In the genomic region with DNA sequence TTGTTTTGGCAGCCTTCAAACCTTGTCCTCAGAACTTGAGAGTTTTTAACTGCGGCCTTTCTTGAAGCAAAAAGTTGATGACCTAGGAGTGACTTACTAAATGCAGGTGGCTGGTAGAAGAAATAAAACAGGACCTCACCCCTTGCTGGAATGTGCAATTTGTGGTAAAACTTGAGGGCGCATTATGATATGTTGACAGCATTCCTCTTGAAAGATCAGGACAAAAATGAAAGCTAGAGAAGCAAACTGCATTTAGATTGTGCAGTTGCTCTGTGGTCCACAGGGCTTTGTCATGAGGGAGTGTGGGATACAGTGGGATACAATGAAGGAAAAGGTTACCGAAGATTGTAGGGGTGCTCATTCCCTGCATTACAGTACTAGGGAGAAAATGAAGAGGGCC, we compare ENCODE assay signal across 26 cellular contexts.
DNase-seq lines count a peak whose midpoint lies in the region; ATAC-seq and TF ChIP-seq lines count a peak whose summit lies in the region.
"Had no signal": no experiment of that assay in that cellular context is flagged by ENCODE, and none has a peak within 500 bp of the region (broad histone marks: within the 10 kb centered on the region; RNA-seq: fewer than 3 reads in every experiment).

No MANE protein-coding gene starts in this region.

- POLR2A ChIA-PET in PC-9 (lab: Charles Lee; ENCODE audit: unreplicated experiment) = no interaction called here

- no peaks in the 10 kb centered on the region for H3K79me2 ChIP-seq in PC-9 (ENCODE audit: low read depth)

- H3K36me3 ChIP-seq in PC-9 (ENCODE audit: low read depth) = no peaks in the 10 kb centered on the region
- H3K36me3 ChIP-seq: heart left ventricle, MG63 had no signal

- no peaks in the 10 kb centered on the region for H3K4me1 ChIP-seq in PC-9 (replicated peaks; ENCODE audit: insufficient read depth)
- H3K4me1 ChIP-seq: Caco-2, heart left ventricle had no signal

- TF ChIP-seq CTCF in nephron (IDR thresholded peaks at IDR 0.05; ENCODE audit: unreplicated experiment in 3 of 3) (no peak), PC-9 (conservative IDR thresholded peaks at IDR 0.05) (no peak)

- no peak overlapping the region for H3K4me2 ChIP-seq in PC-9
- H3K4me2 ChIP-seq: SK-N-SH had no signal

- no peaks in the 10 kb centered on the region for H4K20me1 ChIP-seq in PC-9 (ENCODE audit: insufficient read depth)

- H3K4me3 Mint-ChIP-seq in nephron = no peak overlapping the region
- H3K4me3 Mint-ChIP-seq: activated naive CD8-positive, alpha-beta T cell treated with anti-CD3 and anti-CD28 coated beads, Interleukin-2, amount 50 U/mL, for 24 hours; IgD-negative memory B cell; stimulated activated naive CD8-positive, alpha-beta T cell treated with anti-CD3 and anti-CD28 coated beads, Interleukin-15, amount 100 ng/mL, for 72 hours had no signal

- H3K27ac Mint-ChIP-seq in nephron = peak overlapping the region in 2 of 3 experiments; percentile 12 to 66
- H3K27ac Mint-ChIP-seq: activated naive CD8-positive, alpha-beta T cell treated with anti-CD3 and anti-CD28 coated beads, Interleukin-2, amount 50 U/mL, for 24 hours; IgD-negative memory B cell; stimulated activated naive CD8-positive, alpha-beta T cell treated with anti-CD3 and anti-CD28 coated beads, Interleukin-15, amount 100 ng/mL, for 72 hours had no signal

- no peaks in the 10 kb centered on the region for H3K9me3 Mint-ChIP-seq in nephron
- H3K9me3 Mint-ChIP-seq: activated naive CD8-positive, alpha-beta T cell treated with anti-CD3 and anti-CD28 coated beads, Interleukin-2, amount 50 U/mL, for 24 hours; stimulated activated naive CD8-positive, alpha-beta T cell treated with anti-CD3 and anti-CD28 coated beads, Interleukin-15, amount 100 ng/mL, for 72 hours had no signal

- BruUV-seq in PC-9 (replicated peaks; lab: Mats Ljungman, UMichigan) = no TSS peak

- H3K9me3 ChIP-seq in PC-9 (ENCODE audit: insufficient read depth, low read depth) = no peaks in the 10 kb centered on the region
- H3K9me3 ChIP-seq: Caco-2, heart left ventricle, mucosa of descending colon, SK-N-SH had no signal

- intact Hi-C loops in PC-9 (cut with micrococcal nuclease; ENCODE audit: unreplicated experiment) = no loop called here

- no peak overlapping the region for H3K27ac ChIP-seq in PC-9
- H3K27ac ChIP-seq: heart left ventricle, VCaP had no signal

- no peaks in the 10 kb centered on the region for H3K27me3 ChIP-seq in PC-9 (ENCODE audit: insufficient read depth, low read depth)
- H3K27me3 ChIP-seq: heart left ventricle, MG63 had no signal

- H3K9me2 ChIP-seq in PC-9 (ENCODE audit: insufficient read depth) = no peaks in the 10 kb centered on the region
- H3K9me2 ChIP-seq: SK-N-SH had no signal

- H3K4me3 ChIP-seq in PC-9 = no peak overlapping the region
- H3K4me3 ChIP-seq: heart left ventricle, MG63, mucosa of descending colon had no signal

- no peak overlapping the region for H2AFZ ChIP-seq in PC-9

- H3F3A ChIP-seq in PC-9 (ENCODE audit: insufficient read depth, low read depth) = no peaks in the 10 kb centered on the region

- H3K36me3 Mint-ChIP-seq in nephron (ENCODE audit: low read depth) = no peaks in the 10 kb centered on the region
- H3K36me3 Mint-ChIP-seq: IgD-negative memory B cell had no signal

- H3K27me3 Mint-ChIP-seq in nephron (ENCODE audit: low read depth) = no peaks in the 10 kb centered on the region
- H3K27me3 Mint-ChIP-seq: activated naive CD8-positive, alpha-beta T cell treated with anti-CD3 and anti-CD28 coated beads, Interleukin-2, amount 50 U/mL, for 24 hours; IgD-negative memory B cell had no signal

- CTCF ChIA-PET in PC-9 (lab: Charles Lee) = no interaction called here

- H3K4me1 Mint-ChIP-seq in nephron = peaks cover 11% of the 10 kb centered on the region
- H3K4me1 Mint-ChIP-seq: activated naive CD8-positive, alpha-beta T cell treated with anti-CD3 and anti-CD28 coated beads, Interleukin-2, amount 50 U/mL, for 24 hours; IgD-negative memory B cell; stimulated activated naive CD8-positive, alpha-beta T cell treated with anti-CD3 and anti-CD28 coated beads, Interleukin-15, amount 100 ng/mL, for 72 hours had no signal

- ATAC-seq in GM18858 (IDR thresholded peaks at IDR 0.05; ENCODE audit: unreplicated experiment) (no peak), GM21526 (IDR thresholded peaks at IDR 0.05; ENCODE audit: low FRiP score, unreplicated experiment) (no peak)
- ATAC-seq: activated naive CD8-positive, alpha-beta T cell treated with anti-CD3 and anti-CD28 coated beads, Interleukin-2, amount 50 U/mL, for 24 hours; heart left ventricle; left ventricle myocardium superior; mucosa of descending colon; stimulated activated naive CD8-positive, alpha-beta T cell treated with anti-CD3 and anti-CD28 coated beads, Interleukin-15, amount 100 ng/mL, for 72 hours had no signal

- DNase-seq in A172 (ENCODE audit: low spot score) = peak; percentile 62
- DNase-seq in LHCN-M2 (ENCODE audit: low read depth) = peak; percentile 65
- peak; percentile 31 for DNase-seq in dedifferentiated amniotic fluid mesenchymal stem cell (ENCODE audit: extremely low spot score)
- DNase-seq in PC-9 = no peak
- no peak for DNase-seq in DMS153 (lab: John Stamatoyannopoulos, UW)
- DNase-seq: 8988T; activated CD4-positive, alpha-beta T cell treated with anti-CD3 and anti-CD28 coated beads, Interleukin-2, amount 50 U/mL, for 1 hour; activated effector memory CD4-positive, alpha-beta T cell treated with anti-CD3 and anti-CD28 coated beads, Interleukin-2, amount 50 U/mL, for 16 hours; activated naive CD8-positive, alpha-beta T cell treated with anti-CD3 and anti-CD28 coated beads, Interleukin-2, amount 50 U/mL, for 24 hours; Caco-2; EL; heart left ventricle; left ventricle myocardium superior; MG63; mucosa of descending colon; NCI-H1436; NCI-H526 treated with DMSO at 0.1 percent for 48 hours; RPMI8226; SK-N-SH; stimulated activated naive CD8-positive, alpha-beta T cell treated with anti-CD3 and anti-CD28 coated beads, Interleukin-15, amount 100 ng/mL, for 72 hours; trophoblast cell had no signal

Comparison
In these comparisons a context has a peak if more than half of its experiments do, and no peak if none do; other contexts are left out.
1. DNase-seq: peak in A172 (single experiment), LHCN-M2 (single experiment) and dedifferentiated amniotic fluid mesenchymal stem cell (single experiment); none in PC-9 (0 of 2) and DMS153 (single experiment).